In genomic region chr16:87788730-87789436, GRCh38 we compare ENCODE assay signal across 7 cellular contexts. TPM values are rescaled to one million over a fixed set of nuclear protein-coding genes. Genes with fewer than 3 reads are reported as not detected.
DNase-seq lines count a peak whose midpoint lies in the region; ATAC-seq, FAIRE-seq and TF ChIP-seq lines count a peak whose summit lies in the region.
"Not testable (repeated sequence)": the region's sequence is repeated elsewhere in the genome, so short reads cannot be mapped to it uniquely, and the experiment has no call there.

No MANE protein-coding gene starts in this region.

- peaks cover 2 to 12% of the 10 kb centered on the region in 2 experiments; a peak in 3 of 5 replicates for H3K4me1 ChIP-seq in K562 (replicated peaks in 1 of 2; ENCODE audit: control insufficient read depth in 2 of 2, insufficient read depth in 2 of 2, low read length in 2 of 2)
- not testable (repeated sequence) for H3K4me1 ChIP-seq in fibroblast of lung (ENCODE audit: control insufficient read depth, extremely low read depth, insufficient read depth, low read length)
- H3K4me1 ChIP-seq in liver (ENCODE audit: control insufficient read depth in 4 of 4, insufficient read depth in 4 of 4, low read length in 3 of 4) = peaks cover 12 to 50% (median 33%) of the 10 kb centered on the region in 4 donors
- peaks cover 15 to 25% of the 10 kb centered on the region in 2 experiments for H3K4me1 ChIP-seq in trophoblast cell (ENCODE audit: control insufficient read depth in 1 of 2, insufficient read depth in 2 of 2, low read length in 2 of 2)
- peaks cover 25% of the 10 kb centered on the region for H3K4me1 ChIP-seq in suprapubic skin

- not testable (repeated sequence) for FAIRE-seq in K562 (lab: Jason Lieb, UNC)

- POLR2A ChIA-PET in K562 (lab: Yijun Ruan, JAX) = interaction anchor here (0.6 to 0.7 kb wide), 2 partner anchors 31 to 69 kb away, joined by 3 to 4 read pairs; no protein-coding TSS in a partner anchor

- peak overlapping the region; percentile 60 for H3K27ac Mint-ChIP-seq in Calu3 (ENCODE audit: unreplicated experiment)

- not testable (repeated sequence) for H3K4me2 ChIP-seq in K562 (ENCODE audit: insufficient read depth, low read length); fibroblast of lung (ENCODE audit: extremely low read depth, insufficient read depth, low read length); trophoblast cell (ENCODE audit: low read length)

- not testable (repeated sequence) for TF ChIP-seq POLR2A in K562 (conservative IDR thresholded peaks at IDR 0.05); suprapubic skin (IDR thresholded peaks at IDR 0.05)

- not testable (repeated sequence) for H3K27me3 Mint-ChIP-seq in Calu3 (ENCODE audit: unreplicated experiment)

- in situ Hi-C loops in K562 (cut with MboI) = not testable (repeated sequence)

- intact Hi-C loops in Calu3 (cut with micrococcal nuclease; ENCODE audit: unreplicated experiment); K562 (cut with micrococcal nuclease): not testable (repeated sequence)

- not testable (repeated sequence) for H3K4ac ChIP-seq in trophoblast cell (ENCODE audit: low read depth, low read length)

- not testable (repeated sequence) for H3K79me2 ChIP-seq in K562 (ENCODE audit: control insufficient read depth, insufficient read depth, low read length); fibroblast of lung (ENCODE audit: control insufficient read depth, insufficient read depth, low read length); trophoblast cell (ENCODE audit: control insufficient read depth, insufficient read depth, low read length, poor library complexity)

- H3K9me3 Mint-ChIP-seq in Calu3 (ENCODE audit: low read depth, unreplicated experiment) = not testable (repeated sequence)

- BruUV-seq in Calu3 (replicated peaks; lab: Mats Ljungman, UMichigan); K562 (replicated peaks; lab: Mats Ljungman, UMichigan): not testable (repeated sequence)

- not testable (repeated sequence) for H3K23ac ChIP-seq in trophoblast cell (ENCODE audit: low read length)

- H4K8ac ChIP-seq in trophoblast cell (ENCODE audit: low read depth, low read length) = not testable (repeated sequence)

- not testable (repeated sequence) for TF ChIP-seq CTCF in Calu3 (IDR thresholded peaks at IDR 0.05; ENCODE audit: unreplicated experiment); K562 (IDR thresholded peaks at IDR 0.05 in 2 of 3, conservative IDR thresholded peaks at IDR 0.05 in 1 of 3; ENCODE audit: insufficient read depth in 2 of 3, low read depth in 1 of 3, low read length in 3 of 3); fibroblast of lung (conservative IDR thresholded peaks at IDR 0.05 in 1 of 2, IDR thresholded peaks at IDR 0.05 in 1 of 2; ENCODE audit: low read depth in 1 of 2, low read length in 2 of 2); liver (IDR thresholded peaks at IDR 0.05; ENCODE audit: low read depth, low read length, missing input control); suprapubic skin (IDR thresholded peaks at IDR 0.05)

- not testable (repeated sequence) for H3K9me3 ChIP-seq in K562 (replicated peaks; ENCODE audit: control insufficient read depth, insufficient read depth, low read depth, low read length); fibroblast of lung (ENCODE audit: control insufficient read depth, insufficient read depth, low read depth, low read length); liver (ENCODE audit: control insufficient read depth in 4 of 4, low read length in 3 of 4); trophoblast cell (ENCODE audit: insufficient read depth, low read depth, low read length); suprapubic skin

- H3K4me3 Mint-ChIP-seq in Calu3 (ENCODE audit: low read depth, unreplicated experiment) = not testable (repeated sequence)

- not testable (repeated sequence) for TF ChIP-seq RAD21 in K562 (CRISPR knock-in tag; conservative IDR thresholded peaks at IDR 0.05 in 1 of 2, IDR thresholded peaks at IDR 0.05 in 1 of 2)
- peak in 1 of 2 donors; percentile 15 for TF ChIP-seq RAD21 in liver (IDR thresholded peaks at IDR 0.05)

- H4K12ac ChIP-seq in trophoblast cell (ENCODE audit: low read depth, low read length) = not testable (repeated sequence)

- not testable (repeated sequence) for H2BK12ac ChIP-seq in trophoblast cell (ENCODE audit: low read length)

- not testable (repeated sequence) for H3K36me3 ChIP-seq in K562 (ENCODE audit: control insufficient read depth, insufficient read depth, low read length); fibroblast of lung (ENCODE audit: control insufficient read depth, insufficient read depth, low read length); liver (ENCODE audit: control insufficient read depth in 4 of 4, insufficient read depth in 3 of 4, low read depth in 1 of 4, low read length in 3 of 4); trophoblast cell (ENCODE audit: control insufficient read depth in 1 of 2, insufficient read depth in 2 of 2, low read length in 2 of 2); suprapubic skin

- not testable (repeated sequence) for H2AFZ ChIP-seq in K562 (ENCODE audit: low read depth, low read length); fibroblast of lung (ENCODE audit: low read length); trophoblast cell (ENCODE audit: insufficient read depth, low read length, poor library complexity)

- H4K20me1 ChIP-seq in K562 (replicated peaks; ENCODE audit: control insufficient read depth, insufficient read depth, low read length); fibroblast of lung (ENCODE audit: control insufficient read depth, extremely low read depth, insufficient read depth, low read length): not testable (repeated sequence)

- H3K36me3 Mint-ChIP-seq in Calu3 (ENCODE audit: insufficient read depth, unreplicated experiment) = peaks cover 13% of the 10 kb centered on the region

- H3K27me3 ChIP-seq in K562 (ENCODE audit: control insufficient read depth in 2 of 2, insufficient read depth in 2 of 2, low read length in 2 of 2) = peaks cover 0 to 11% of the 10 kb centered on the region in 2 experiments; a peak in 2 of 5 replicates
- not testable (repeated sequence) for H3K27me3 ChIP-seq in fibroblast of lung (ENCODE audit: control insufficient read depth, insufficient read depth, low read length); liver (ENCODE audit: control insufficient read depth in 4 of 4, insufficient read depth in 4 of 4, low read length in 3 of 4); trophoblast cell (ENCODE audit: insufficient read depth, low read length); suprapubic skin

- CTCF ChIA-PET in Calu3 (lab: Charles Lee) = interaction anchor here (2.0 kb wide), 1 partner anchor 10 kb away, joined by 7 read pairs; no protein-coding TSS in a partner anchor
- CTCF ChIA-PET in K562 (lab: Yijun Ruan, JAX; ENCODE audit: low intra/inter-chr PET ratio) = not testable (repeated sequence)

- not testable (repeated sequence) for H3K9me1 ChIP-seq in K562 (ENCODE audit: control insufficient read depth, insufficient read depth, low read length)

- H3K4me3 ChIP-seq in K562; fibroblast of lung (replicated peaks in 1 of 4; ENCODE audit: control extremely low read depth in 1 of 4, insufficient read depth in 1 of 4, low read depth in 3 of 4, low read length in 4 of 4); trophoblast cell (ENCODE audit: low read depth, low read length); suprapubic skin: not testable (repeated sequence)
- peak overlapping the region in 1 of 3 donors; percentile 18 for H3K4me3 ChIP-seq in liver (ENCODE audit: low read depth in 1 of 3, low read length in 3 of 3)

- H3K18ac ChIP-seq in trophoblast cell (ENCODE audit: low read length) = not testable (repeated sequence)

- 44% methylated on average over 8 of the region's 10 CpGs for WGBS in K562 (ENCODE audit: insufficient coverage, low coverage, missing lambda C conversion rate)
- WGBS in liver = 40% methylated on average over 10 of the region's 10 CpGs
- no CpG with 5 or more reads among the region's 10 CpGs for WGBS in trophoblast cell (ENCODE audit: extremely low coverage, insufficient coverage, insufficient read length)
- WGBS in suprapubic skin = 87% methylated on average over 10 of the region's 10 CpGs

- peak overlapping the region; percentile 90 for H4K91ac ChIP-seq in trophoblast cell (ENCODE audit: low read depth, low read length)

- ATAC-seq in K562 = not testable (repeated sequence)

- H3K14ac ChIP-seq in trophoblast cell (ENCODE audit: low read length) = not testable (repeated sequence)

- H2BK5ac ChIP-seq in trophoblast cell (ENCODE audit: low read depth, low read length, poor library complexity) = not testable (repeated sequence)

- not testable (repeated sequence) for H3K9ac ChIP-seq in K562 (ENCODE audit: insufficient read depth in 1 of 2, low read depth in 2 of 2, low read length in 2 of 2); fibroblast of lung (ENCODE audit: insufficient read depth, low read length); trophoblast cell (ENCODE audit: low read length)
- H3K9ac ChIP-seq in liver (ENCODE audit: low read depth in 1 of 2, low read length in 2 of 2) = peak overlapping the region; percentile 47 to 57

- peaks cover 20% of the 10 kb centered on the region for H3K4me1 Mint-ChIP-seq in Calu3 (ENCODE audit: low read depth, unreplicated experiment)

- TF ChIP-seq EP300 in K562 (IDR thresholded peaks at IDR 0.05; ENCODE audit: low read length); suprapubic skin (IDR thresholded peaks at IDR 0.05): not testable (repeated sequence)

- H2BK120ac ChIP-seq in trophoblast cell (ENCODE audit: insufficient read depth, low read length, poor library complexity) = not testable (repeated sequence)

- peaks cover 10% of the 10 kb centered on the region for H3K79me1 ChIP-seq in trophoblast cell (ENCODE audit: low read length)

- H2AK5ac ChIP-seq in trophoblast cell (ENCODE audit: low read length) = not testable (repeated sequence)

- not testable (repeated sequence) for DNase-seq in Calu3; K562 (ENCODE audit: extremely low read depth in 1 of 4, low spot score in 3 of 4); fibroblast of lung (ENCODE audit: low read depth in 2 of 2); trophoblast cell; suprapubic skin (ENCODE audit: low spot score in 2 of 2)
- peak; percentile 28 for DNase-seq in M059J (ENCODE audit: low read depth)

- H3K27ac ChIP-seq in K562 (ENCODE audit: extremely low read depth, low read depth, low read length); trophoblast cell (ENCODE audit: low read depth, low read length): not testable (repeated sequence)
- H3K27ac ChIP-seq in fibroblast of lung (ENCODE audit: insufficient read depth, low read length) (peak overlapping the region; percentile 73), liver (ENCODE audit: low read depth in 1 of 2, low read length in 2 of 2) (peak overlapping the region; percentile 93 to 95), suprapubic skin (peak overlapping the region; percentile 77)

RNA-seq across cellular contexts. Expression of gene KLHDC4, which starts 23.1 kb away (rescaled TPM):
- total RNA-seq in Calu3 (2022) (106 and 109 TPM in 2 replicates), K562 (2014; rRNA removed) (52.7 and 59.4 TPM in 2 replicates), K562 (2014; rRNA removed; fragmentation: Illumina TruSeq; extraction: Trizol) (17.9 and 25.5 TPM in 2 replicates), K562 (2015; rRNA removed; fragmentation: Illumina TruSeq; extraction: Trizol) (31.8 and 32.8 TPM in 2 replicates), K562 (2021) (62.8 and 68.1 TPM in 2 replicates), fibroblast of lung (17.8 and 18.5 TPM in 2 replicates), liver (10 to 100 TPM; 15.8 to 27.6 TPM), suprapubic skin (100 to 1,000 TPM in 1 of 4 donors, 10 to 100 TPM in 3; 26.6 to 104 (median 30.1) TPM)
- total RNA-seq in M059J (2014; rRNA removed; shearing (Covaris generic)) = 7.9 and 14.7 TPM in 2 replicates
- 250 and 422 TPM in 2 replicates for total RNA-seq in K562 (2011; cell fraction: chromatin; rRNA removed; ENCODE audit: low replicate concordance)
- 176 and 189 TPM in 2 replicates for total RNA-seq in K562 (2011; cell fraction: nucleolus; rRNA removed)
- 187 and 203 TPM in 2 replicates for total RNA-seq in K562 (2011; cell fraction: nucleoplasm; rRNA removed)
- polyA plus RNA-seq in K562 (2011; rRNA removed) (23.7 and 24.9 TPM in 2 replicates), K562 (2014; fragmentation: Illumina TruSeq; extraction: Trizol) (37.3 and 48.5 TPM in 2 replicates), K562 (2014; fragmentation: Nextera tagmentation; extraction: Ambion mirVana) (1 to 10 TPM; 1.3 to 2.5 TPM), K562 (2014; rRNA removed) (53.5 and 63.4 TPM in 2 replicates), fibroblast of lung (7.3 and 13.8 TPM in 2 replicates), liver (10 to 100 TPM in 1 of 2 donors, 1 to 10 TPM in 1; 8.2 to 12.7 TPM)
- 17.9 and 23.5 TPM in 2 replicates for polyA plus RNA-seq in K562 (2011; cell fraction: cytosol; rRNA removed)
- polyA plus RNA-seq in K562 (2011; cell fraction: nucleus; rRNA removed) = 66.5 and 112 TPM in 2 replicates
- polyA plus RNA-seq in K562 (2012) = 35.3 and 39.1 TPM in 2 replicates
- polyA minus RNA-seq in K562 (2011; rRNA and poly(A)+ RNA removed) = 19.2 and 19.3 TPM in 2 replicates
- polyA minus RNA-seq in K562 (2011; cell fraction: cytosol; rRNA and poly(A)+ RNA removed) = 18.8 and 24.5 TPM in 2 replicates
- polyA minus RNA-seq in K562 (2011; cell fraction: nucleus; rRNA and poly(A)+ RNA removed) = 33.5 and 52.0 TPM in 2 replicates
- 9.1 and 19.0 TPM in 2 replicates for polyA plus RNA-seq in fibroblast of lung (2012)
- 4.7 and 11.3 TPM in 2 replicates for polyA minus RNA-seq in fibroblast of lung (ENCODE audit: low replicate concordance)
- polyA plus RNA-seq in trophoblast cell (2013) = 12.8 and 14.2 TPM in 2 replicates
